ENCODE assay signal across 19 cellular contexts in genomic region chr6:105058316-105058715, GRCh38.
A peak's percentile ranks its signal among the peaks of the same experiment; 100 is the strongest.
DNase-seq lines count a peak whose midpoint lies in the region; ATAC-seq, FAIRE-seq and TF ChIP-seq lines count a peak whose summit lies in the region.
"Had no signal": no experiment of that assay in that cellular context is flagged by ENCODE, and none has a peak within 500 bp of the region (broad histone marks: within the 10 kb centered on the region; RNA-seq: fewer than 3 reads in every experiment).

No MANE protein-coding gene starts in this region.

- no peak for TF ChIP-seq RAD21 in K562 (CRISPR knock-in tag; conservative IDR thresholded peaks at IDR 0.05 in 1 of 2, IDR thresholded peaks at IDR 0.05 in 1 of 2)

- DNase-seq in OCI-M1 (lab: John Stamatoyannopoulos, UW), result peak; percentile 71
- DNase-seq in K562 (ENCODE audit: extremely low read depth in 1 of 4, low spot score in 3 of 4), result no peak
- no peak for DNase-seq in mesendoderm
- no peak for DNase-seq in activated CD4-positive, alpha-beta T cell treated with anti-CD3 and anti-CD28 coated beads for 48 hours
- DNase-seq: ACHN, DMS79, HCEC 1CT, NCI-H1105 treated with DMSO at 0.1 percent for 48 hours, NCI-H1694 treated with DMSO at 0.1 percent for 48 hours, NCI-H510A, NCI-H82, SIG-M5 had no signal

- H3K36me3 ChIP-seq in ACC112 (ENCODE audit: insufficient read depth, low read length) (no peaks in the 10 kb centered on the region), K562 (ENCODE audit: control insufficient read depth, insufficient read depth, low read length) (0 out of 3 replicates have a peak, but pooled peaks cover 5% of the 10 kb centered on the region), mesendoderm (ENCODE audit: control insufficient read depth, insufficient read depth, low read length) (no peaks in the 10 kb centered on the region)

- H2BK5ac ChIP-seq in mesendoderm (ENCODE audit: low read length), result no peak overlapping the region

- H3K23ac ChIP-seq in mesendoderm (ENCODE audit: low read length), result no peak overlapping the region

- H3K9me3 ChIP-seq in K562 (replicated peaks; ENCODE audit: control insufficient read depth, insufficient read depth, low read depth, low read length), result no peaks in the 10 kb centered on the region

- H3K9me1 ChIP-seq in K562 (ENCODE audit: control insufficient read depth, insufficient read depth, low read length), result peaks cover 4% of the 10 kb centered on the region

- no peak overlapping the region for H4K5ac ChIP-seq in mesendoderm (ENCODE audit: low read length)

- TF ChIP-seq POLR2A in K562 (conservative IDR thresholded peaks at IDR 0.05), result no peak
- TF ChIP-seq POLR2A in GM18505 (IDR thresholded peaks at IDR 0.05; ENCODE audit: borderline replicate concordance, extremely low read depth, insufficient read depth, insufficient read length), result no peak

- peak; percentile 65 for FAIRE-seq in K562 (lab: Jason Lieb, UNC)
- FAIRE-seq: D721Med had no signal

- H2BK120ac ChIP-seq in mesendoderm (ENCODE audit: low read depth, low read length), result no peak overlapping the region

- no peak overlapping the region for H2AK5ac ChIP-seq in mesendoderm (ENCODE audit: low read length)

- H3K27ac ChIP-seq in ACC112 (ENCODE audit: low read depth, low read length) (no peak overlapping the region), K562 (ENCODE audit: extremely low read depth, low read depth, low read length) (peak overlapping the region; percentile 39; the same call in 1 of the 3 replicates), mesendoderm (ENCODE audit: low read depth, low read length) (no peak overlapping the region)
- H3K27ac ChIP-seq: C4-2B, RWPE1 had no signal

- H3K4me1 ChIP-seq in ACC112 (ENCODE audit: control insufficient read depth, insufficient read depth, low read length, unreplicated experiment) (no peaks in the 10 kb centered on the region), K562 (replicated peaks in 1 of 2; ENCODE audit: control insufficient read depth in 2 of 2, insufficient read depth in 2 of 2, low read length in 2 of 2) (peaks cover 0 to 14% of the 10 kb centered on the region in 2 experiments; a peak in 2 of 5 replicates), mesendoderm (ENCODE audit: control insufficient read depth, low read depth, low read length) (no peaks in the 10 kb centered on the region)

- peaks cover 5% of the 10 kb centered on the region for H3K79me1 ChIP-seq in mesendoderm (ENCODE audit: low read length)

- H3K4me3 ChIP-seq in ACC112 (ENCODE audit: low read depth, low read length) (no peak overlapping the region), K562 (no peak overlapping the region), mesendoderm (ENCODE audit: low read length) (no peak overlapping the region)

- ATAC-seq in K562 (peak; percentile 65), HG03571 (IDR thresholded peaks at IDR 0.05; ENCODE audit: unreplicated experiment) (no peak), GM18505 (IDR thresholded peaks at IDR 0.05; ENCODE audit: unreplicated experiment) (no peak), HG03175 (IDR thresholded peaks at IDR 0.05; ENCODE audit: unreplicated experiment) (no peak)

- TF ChIP-seq CTCF in K562 (IDR thresholded peaks at IDR 0.05 in 2 of 3, conservative IDR thresholded peaks at IDR 0.05 in 1 of 3; ENCODE audit: insufficient read depth in 2 of 3, low read depth in 1 of 3, low read length in 3 of 3), result no peak

- in situ Hi-C loops in K562 (cut with MboI), result no loop called here

- no peak overlapping the region for H3K18ac ChIP-seq in mesendoderm (ENCODE audit: low read length)

- no TSS peak for BruUV-seq in K562 (replicated peaks; lab: Mats Ljungman, UMichigan)

- no peak overlapping the region for H2BK15ac ChIP-seq in mesendoderm (replicated peaks; ENCODE audit: low read depth)

- CTCF ChIA-PET in K562 (lab: Yijun Ruan, JAX; ENCODE audit: low intra/inter-chr PET ratio), result no interaction called here

- H4K8ac ChIP-seq in mesendoderm (ENCODE audit: low read depth, low read length), result peak overlapping the region; percentile 65

- no peaks in the 10 kb centered on the region for H3K27me3 ChIP-seq in ACC112 (ENCODE audit: insufficient read depth, low read length)
- no peaks in the 10 kb centered on the region for H3K27me3 ChIP-seq in K562 (ENCODE audit: control insufficient read depth in 2 of 2, insufficient read depth in 2 of 2, low read length in 2 of 2)
- H3K27me3 ChIP-seq in mesendoderm (ENCODE audit: insufficient read depth, low read length, poor library complexity), result no peaks in the 10 kb centered on the region

- H3K79me2 ChIP-seq in ACC112 (ENCODE audit: control insufficient read depth, insufficient read depth, low read length, unreplicated experiment) (no peaks in the 10 kb centered on the region), K562 (ENCODE audit: control insufficient read depth, insufficient read depth, low read length) (peaks cover 58% of the 10 kb centered on the region), mesendoderm (ENCODE audit: control insufficient read depth, insufficient read depth, low read length) (peaks cover 7% of the 10 kb centered on the region)

- H3K56ac ChIP-seq in mesendoderm (ENCODE audit: low read length), result no peak overlapping the region

- POLR2A ChIA-PET in K562 (lab: Yijun Ruan, JAX), result interaction anchor here (1.1 kb wide), 1 partner anchor 8 kb away, joined by 3 read pairs; no protein-coding TSS in a partner anchor

- H3K4ac ChIP-seq in mesendoderm (ENCODE audit: low read depth, low read length), result no peak overlapping the region

- H3K9ac ChIP-seq in K562 (ENCODE audit: insufficient read depth in 1 of 2, low read depth in 2 of 2, low read length in 2 of 2), result no peak overlapping the region
- no peak overlapping the region for H3K9ac ChIP-seq in mesendoderm (ENCODE audit: low read length)

- peak overlapping the region; percentile 98 for H2AFZ ChIP-seq in ACC112 (ENCODE audit: low read length, unreplicated experiment)
- H2AFZ ChIP-seq in K562 (ENCODE audit: low read depth, low read length), result no peak overlapping the region

- intact Hi-C loops in K562 (cut with micrococcal nuclease), result no loop called here

- no peaks in the 10 kb centered on the region for H4K20me1 ChIP-seq in K562 (replicated peaks; ENCODE audit: control insufficient read depth, insufficient read depth, low read length)

- no peak overlapping the region for H3K4me2 ChIP-seq in K562 (ENCODE audit: insufficient read depth, low read length)
- H3K4me2 ChIP-seq in mesendoderm (ENCODE audit: low read length), result no peak overlapping the region

- TF ChIP-seq EP300 in K562 (IDR thresholded peaks at IDR 0.05; ENCODE audit: low read length), result no peak

TF ChIP-seq in K562, 482 proteins besides CTCF, POLR2A, EP300 and RAD21:
- TF ChIP-seq ZNF75A (CRISPR knock-in tag; IDR thresholded peaks at IDR 0.05) (no peak), ZNF277 (CRISPR knock-in tag; IDR thresholded peaks at IDR 0.05; ENCODE audit: borderline replicate concordance) (no peak), PHF21A (IDR thresholded peaks at IDR 0.05; ENCODE audit: borderline replicate concordance, low read depth) (no peak), CC2D1A (IDR thresholded peaks at IDR 0.05) (no peak), HDAC1 (IDR thresholded peaks at IDR 0.05) (no peak), EHMT2 (IDR thresholded peaks at IDR 0.05) (no peak), ZFPM2 (CRISPR knock-in tag; IDR thresholded peaks at IDR 0.05) (no peak), ZNF780A (CRISPR knock-in tag; IDR thresholded peaks at IDR 0.05) (no peak), SMAD4 (CRISPR knock-in tag; conservative IDR thresholded peaks at IDR 0.05) (no peak), ZNF134 (CRISPR knock-in tag; conservative IDR thresholded peaks at IDR 0.05) (no peak), ZZZ3 (IDR thresholded peaks at IDR 0.05) (no peak), FOXA1 (IDR thresholded peaks at IDR 0.05; ENCODE audit: borderline replicate concordance) (no peak), RCOR1 (IDR thresholded peaks at IDR 0.05; ENCODE audit: borderline replicate concordance in 1 of 2, low read depth in 2 of 2, low read length in 2 of 2) (no peak), MCM7 (IDR thresholded peaks at IDR 0.05) (no peak), MYC (IDR thresholded peaks at IDR 0.05; ENCODE audit: low read depth, low read length) (no peak), MYC (CRISPR knock-in tag; IDR thresholded peaks at IDR 0.05; ENCODE audit: borderline replicate concordance, low read depth) (no peak), SMARCB1 (IDR thresholded peaks at IDR 0.05; ENCODE audit: insufficient read length, low read depth) (no peak), POU5F1 (IDR thresholded peaks at IDR 0.05; ENCODE audit: borderline replicate concordance, low read depth, low read length, partially characterized antibody) (no peak), TOE1 (IDR thresholded peaks at IDR 0.05; ENCODE audit: borderline replicate concordance) (no peak), TOE1 (CRISPR knock-in tag; IDR thresholded peaks at IDR 0.05; ENCODE audit: borderline replicate concordance, low read depth) (no peak)
